ENCODE assay signal across 8 cellular contexts in the genomic region with DNA sequence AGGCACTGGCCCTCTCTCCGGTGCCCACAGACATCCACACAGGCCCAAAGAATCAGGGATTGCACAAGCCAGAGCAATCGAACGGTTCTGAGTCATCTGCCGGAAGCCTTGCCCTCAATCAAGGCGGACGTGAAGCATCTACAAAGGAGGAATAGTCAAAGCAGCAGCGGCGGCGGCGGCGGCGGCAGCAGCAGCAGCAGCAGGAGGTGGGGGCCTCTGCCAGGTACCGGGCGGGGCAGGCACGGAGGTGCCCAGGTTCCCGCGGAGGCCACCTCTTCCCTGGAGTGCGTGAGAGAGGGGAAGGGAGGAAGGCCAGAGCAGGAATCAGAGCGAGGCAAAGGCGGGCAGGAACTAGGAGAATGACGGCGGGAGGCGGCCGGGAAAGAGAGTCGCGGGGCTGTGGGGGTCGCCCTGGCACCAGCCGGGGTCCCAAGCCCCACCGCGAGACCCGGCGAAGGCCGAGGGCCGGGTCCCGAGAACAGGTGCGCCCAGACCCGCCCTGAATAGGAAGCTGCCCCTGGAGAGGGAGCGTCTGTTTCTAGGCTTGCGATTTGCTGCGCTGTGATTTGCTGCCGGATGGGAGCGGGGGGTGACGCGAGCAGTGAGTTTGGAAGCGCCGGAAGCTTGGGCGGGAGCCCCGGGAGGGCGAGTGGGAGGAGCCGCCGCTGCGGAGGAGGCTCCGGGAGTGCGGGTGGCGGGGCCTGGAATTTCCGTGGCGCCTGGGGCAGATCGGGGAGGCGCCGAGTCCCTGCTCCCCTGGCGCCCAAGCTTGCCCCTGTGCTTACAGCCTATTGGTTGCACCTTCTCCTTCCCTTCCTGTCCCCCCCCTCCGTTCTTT. TPM values are rescaled to one million over a fixed set of nuclear protein-coding genes. Genes with fewer than 3 reads are reported as not detected.
A peak's percentile ranks its signal among the peaks of the same experiment; 100 is the strongest.
DNase-seq lines count a peak whose midpoint lies in the region; ATAC-seq, FAIRE-seq and TF ChIP-seq lines count a peak whose summit lies in the region.

A gene with protein sequence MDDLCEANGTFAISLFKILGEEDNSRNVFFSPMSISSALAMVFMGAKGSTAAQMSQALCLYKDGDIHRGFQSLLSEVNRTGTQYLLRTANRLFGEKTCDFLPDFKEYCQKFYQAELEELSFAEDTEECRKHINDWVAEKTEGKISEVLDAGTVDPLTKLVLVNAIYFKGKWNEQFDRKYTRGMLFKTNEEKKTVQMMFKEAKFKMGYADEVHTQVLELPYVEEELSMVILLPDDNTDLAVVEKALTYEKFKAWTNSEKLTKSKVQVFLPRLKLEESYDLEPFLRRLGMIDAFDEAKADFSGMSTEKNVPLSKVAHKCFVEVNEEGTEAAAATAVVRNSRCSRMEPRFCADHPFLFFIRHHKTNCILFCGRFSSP (plus strand): TSS at position 117 of the 838 bp plus-strand sequence. CDS start 8,228 bp downstream, outside the sequence.

- H3K27ac ChIP-seq in Panc1 (ENCODE audit: low read length), result peak within 1 kb of the TSS; percentile 75

- H3K9me3 Mint-ChIP-seq in IgD-negative memory B cell, result peaks cover 0 to 1% (median 0%) of the 10 kb centered on the region in 3 donors
- H3K9me3 Mint-ChIP-seq in activated T-helper 17 cell treated with anti-CD3 and anti-CD28 coated beads, Interleukin-2, amount 50 U/mL, for 72 hours, result no peaks in the 10 kb centered on the region
- H3K9me3 Mint-ChIP-seq in naive thymus-derived CD8-positive, alpha-beta T cell, result no peaks in the 10 kb centered on the region
- no peaks in the 10 kb centered on the region for H3K9me3 Mint-ChIP-seq in stimulated activated naive B cell treated with anti-CD40 and anti-IgM and Interleukin-4, amounts not matched to agents 10 μg/mL and 1 μg/mL and 100 μg/mL, for 72 hours

- intact Hi-C loops in Panc1 (cut with micrococcal nuclease; ENCODE audit: unreplicated experiment), result no loop called here

- in situ Hi-C loops in Panc1 (cut with HindIII; ENCODE audit: low pct_unique_long_range_greater_than_20kb, low sequenced_read_pairs), result no loop called here

- H3K36me3 ChIP-seq in Panc1 (ENCODE audit: control insufficient read depth, insufficient read depth, low read length), result no peaks in the 10 kb centered on the region

- no peaks in the 10 kb centered on the region for H3K36me3 Mint-ChIP-seq in IgD-negative memory B cell
- peaks cover 13% of the 10 kb centered on the region for H3K36me3 Mint-ChIP-seq in activated T-helper 17 cell treated with anti-CD3 and anti-CD28 coated beads, Interleukin-2, amount 50 U/mL, for 72 hours (ENCODE audit: low read depth)
- H3K36me3 Mint-ChIP-seq in naive thymus-derived CD8-positive, alpha-beta T cell, result no peaks in the 10 kb centered on the region
- peaks cover 2 to 4% of the 10 kb centered on the region in 2 donors for H3K36me3 Mint-ChIP-seq in stimulated activated naive B cell treated with anti-CD40 and anti-IgM and Interleukin-4, amounts not matched to agents 10 μg/mL and 1 μg/mL and 100 μg/mL, for 72 hours

- CTCF ChIA-PET in Panc1 (lab: Charles Lee), result interaction anchor here (0.5 kb wide), 1 partner anchor 954 kb away, joined by 3 read pairs; no protein-coding TSS in a partner anchor

- H3K27me3 ChIP-seq in Panc1 (ENCODE audit: control insufficient read depth, insufficient read depth, low read length), result no peaks in the 10 kb centered on the region

- H3K4me1 ChIP-seq in Panc1 (ENCODE audit: control insufficient read depth, insufficient read depth, low read length), result no peaks in the 10 kb centered on the region; the same call in 1 of the 2 replicates

- TSS peak; percentile 69 for BruUV-seq in Panc1 (replicated peaks; lab: Mats Ljungman, UMichigan)

- H3K9me3 ChIP-seq in Panc1 (ENCODE audit: control insufficient read depth, insufficient read depth, low read depth, low read length), result no peaks in the 10 kb centered on the region

- peak within 1 kb of the TSS; percentile 41 to 96 (median 92) for H3K27ac Mint-ChIP-seq in IgD-negative memory B cell
- peak within 1 kb of the TSS; percentile 85 for H3K27ac Mint-ChIP-seq in activated T-helper 17 cell treated with anti-CD3 and anti-CD28 coated beads, Interleukin-2, amount 50 U/mL, for 72 hours
- H3K27ac Mint-ChIP-seq in naive thymus-derived CD8-positive, alpha-beta T cell, result peak within 1 kb of the TSS; percentile 87 to 98 (median 96)
- H3K27ac Mint-ChIP-seq in stimulated activated naive B cell treated with anti-CD40 and anti-IgM and Interleukin-4, amounts not matched to agents 10 μg/mL and 1 μg/mL and 100 μg/mL, for 72 hours, result peak within 1 kb of the TSS; percentile 96

- H3K4me3 ChIP-seq in Panc1 (ENCODE audit: low read depth in 2 of 2, low read length in 2 of 2), result peak within 1 kb of the TSS; percentile 69 to 70
- H3K4me3 ChIP-seq in fibroblast of mammary gland (ENCODE audit: control insufficient read depth, low read depth, low read length), result peak within 1 kb of the TSS; percentile 81

- POLR2A ChIA-PET in Panc1 (lab: Charles Lee), result no interaction called here
- POLR2A ChIA-PET in naive thymus-derived CD8-positive, alpha-beta T cell (lab: Charles Lee), result interaction anchor here (0.9 kb wide), 1 partner anchor 1253 kb away, joined by 3 read pairs; no protein-coding TSS in a partner anchor

- TF ChIP-seq CTCF in D721Med (IDR thresholded peaks at IDR 0.05; ENCODE audit: insufficient read depth, missing control alignments), result no peak
- TF ChIP-seq CTCF in Panc1 (IDR thresholded peaks at IDR 0.05), result no peak
- no peak for TF ChIP-seq CTCF in fibroblast of mammary gland (conservative IDR thresholded peaks at IDR 0.05; ENCODE audit: control insufficient read depth, insufficient read depth, low read depth, low read length)

- peak within 1 kb of the TSS; percentile 93 to 97 (median 97) for H3K4me3 Mint-ChIP-seq in IgD-negative memory B cell
- peak within 1 kb of the TSS; percentile 85 for H3K4me3 Mint-ChIP-seq in activated T-helper 17 cell treated with anti-CD3 and anti-CD28 coated beads, Interleukin-2, amount 50 U/mL, for 72 hours
- H3K4me3 Mint-ChIP-seq in naive thymus-derived CD8-positive, alpha-beta T cell, result peak within 1 kb of the TSS; percentile 85 to 100 (median 97)
- peak within 1 kb of the TSS; percentile 99 to 100 for H3K4me3 Mint-ChIP-seq in stimulated activated naive B cell treated with anti-CD40 and anti-IgM and Interleukin-4, amounts not matched to agents 10 μg/mL and 1 μg/mL and 100 μg/mL, for 72 hours

- peak; percentile 92 for DNase-seq in D721Med (ENCODE audit: insufficient read length, low spot score)
- peak; percentile 53 for DNase-seq in Panc1 (ENCODE audit: low read depth, low spot score)
- peak; percentile 91 for DNase-seq in fibroblast of mammary gland (ENCODE audit: low read depth)
- DNase-seq in naive thymus-derived CD8-positive, alpha-beta T cell, result peak; percentile 63 to 88 (median 74)
- DNase-seq in stimulated activated naive B cell treated with anti-CD40 and anti-IgM and Interleukin-4, amounts not matched to agents 10 μg/mL and 1 μg/mL and 100 μg/mL, for 72 hours, result peak; percentile 67

- peak; percentile 89 for FAIRE-seq in D721Med (lab: Jason Lieb, UNC)

- peaks cover 29 to 39% (median 29%) of the 10 kb centered on the region in 3 donors for H3K4me1 Mint-ChIP-seq in IgD-negative memory B cell
- H3K4me1 Mint-ChIP-seq in activated T-helper 17 cell treated with anti-CD3 and anti-CD28 coated beads, Interleukin-2, amount 50 U/mL, for 72 hours, result peaks cover 11% of the 10 kb centered on the region
- H3K4me1 Mint-ChIP-seq in naive thymus-derived CD8-positive, alpha-beta T cell, result peaks cover 24 to 55% (median 37%) of the 10 kb centered on the region in 4 donors
- peaks cover 36 to 53% of the 10 kb centered on the region in 2 donors for H3K4me1 Mint-ChIP-seq in stimulated activated naive B cell treated with anti-CD40 and anti-IgM and Interleukin-4, amounts not matched to agents 10 μg/mL and 1 μg/mL and 100 μg/mL, for 72 hours

- ATAC-seq in GM21529 (IDR thresholded peaks at IDR 0.05; ENCODE audit: unreplicated experiment), result peak; percentile 93
- peak; percentile 98 for ATAC-seq in Panc1
- peak; percentile 90 for ATAC-seq in activated T-helper 17 cell treated with anti-CD3 and anti-CD28 coated beads, Interleukin-2, amount 50 U/mL, for 72 hours (replicated peaks)
- peak; percentile 90 to 92 for ATAC-seq in naive thymus-derived CD8-positive, alpha-beta T cell
- peak; percentile 88 to 90 for ATAC-seq in stimulated activated naive B cell treated with anti-CD40 and anti-IgM and Interleukin-4, amounts not matched to agents 10 μg/mL and 1 μg/mL and 100 μg/mL, for 72 hours (replicated peaks)

- H3K27me3 Mint-ChIP-seq in IgD-negative memory B cell, result no peaks in the 10 kb centered on the region
- no peaks in the 10 kb centered on the region for H3K27me3 Mint-ChIP-seq in activated T-helper 17 cell treated with anti-CD3 and anti-CD28 coated beads, Interleukin-2, amount 50 U/mL, for 72 hours
- H3K27me3 Mint-ChIP-seq in naive thymus-derived CD8-positive, alpha-beta T cell, result peaks cover 0 to 6% (median 0%) of the 10 kb centered on the region in 5 donors
- H3K27me3 Mint-ChIP-seq in stimulated activated naive B cell treated with anti-CD40 and anti-IgM and Interleukin-4, amounts not matched to agents 10 μg/mL and 1 μg/mL and 100 μg/mL, for 72 hours, result peaks cover 5% of the 10 kb centered on the region in 2 donors

RNA-seq across cellular contexts. Expression of the gene that starts here (rescaled TPM):
- polyA plus RNA-seq in IgD-negative memory B cell, result 10.8 TPM
- 2.0 TPM for total RNA-seq in Panc1 (2021; ENCODE audit: unreplicated experiment)
- 0.64 TPM for polyA plus RNA-seq in Panc1 (2012; ENCODE audit: insufficient read length)
- total RNA-seq in activated T-helper 17 cell treated with anti-CD3 and anti-CD28 coated beads, Interleukin-2, amount 50 U/mL, for 72 hours, result 10 to 100 TPM; 16.5 to 19.1 TPM
- 10 to 100 TPM; 15.9 to 20.1 TPM for total RNA-seq in naive thymus-derived CD8-positive, alpha-beta T cell
- polyA plus RNA-seq in naive thymus-derived CD8-positive, alpha-beta T cell, result 10 to 100 TPM; 11.2 to 14.3 (median 11.6) TPM

Comparison
In these comparisons a context has a peak if more than half of its experiments do, and no peak if none do; other contexts are left out.
1. Peak in every context shown above with its lines: DNase-seq, ATAC-seq, H3K4me3 ChIP-seq and H3K27ac ChIP-seq.